Comparison of ENCODE assay signal across 22 cellular contexts in genomic region chr2:160305081-160305750, GRCh38.
DNase-seq lines count a peak whose midpoint lies in the region; ATAC-seq and TF ChIP-seq lines count a peak whose summit lies in the region.
"Had no signal": no experiment of that assay in that cellular context is flagged by ENCODE, and none has a peak within 500 bp of the region (broad histone marks: within the 10 kb centered on the region; RNA-seq: fewer than 3 reads in every experiment).

No MANE protein-coding gene starts in this region.

- TF ChIP-seq CTCF in epithelial cell of esophagus (IDR thresholded peaks at IDR 0.05; ENCODE audit: insufficient read depth, low read depth, low read length, missing control alignments), result no peak
- no peak for TF ChIP-seq CTCF in heart left ventricle (IDR thresholded peaks at IDR 0.05)

- peaks cover 0 to 88% (median 39%) of the 10 kb centered on the region in 9 donors for H3K36me3 ChIP-seq in heart left ventricle

- intact Hi-C loops in heart left ventricle (cut with DNase I), result loop anchor here in 1 of 10 donors (5.0 kb wide), 1 partner anchor 33 kb away; no protein-coding TSS in a partner anchor

- no peaks in the 10 kb centered on the region for H3K27me3 ChIP-seq in heart left ventricle
- H3K27me3 ChIP-seq: left lung, right lobe of liver, upper lobe of right lung had no signal

- no peak for ATAC-seq in GM18868 (IDR thresholded peaks at IDR 0.05; ENCODE audit: unreplicated experiment)
- ATAC-seq in heart left ventricle, result no peak
- ATAC-seq: left lung, right lobe of liver, upper lobe of right lung had no signal

- no peaks in the 10 kb centered on the region for H3K9me3 ChIP-seq in heart left ventricle
- H3K9me3 ChIP-seq: left lung, right lobe of liver, upper lobe of right lung had no signal

- 86 to 92% (median 89%) methylated on average over 4 of the region's 4 CpGs for WGBS in heart left ventricle, 4 donors

- H3K27ac ChIP-seq in heart left ventricle, result no peak overlapping the region
- H3K27ac ChIP-seq: right lobe of liver, upper lobe of right lung had no signal

- H3K4me1 ChIP-seq in heart left ventricle, result peaks cover 4 to 82% (median 57%) of the 10 kb centered on the region in 12 donors
- H3K4me1 ChIP-seq: right lobe of liver had no signal

- DNase-seq in EH (ENCODE audit: low read depth), result peak; percentile 73
- peak; percentile 80 for DNase-seq in RPMI7951 (ENCODE audit: low read depth)
- DNase-seq in epithelial cell of esophagus (ENCODE audit: low read depth), result peak; percentile 87
- peak; percentile 22 for DNase-seq in kidney glomerular epithelial cell (lab: John Stamatoyannopoulos, UW)
- DNase-seq in NCI-H2171 treated with DMSO at 0.1 percent for 48 hours (lab: John Stamatoyannopoulos, UW), result no peak
- DNase-seq in NK-92 treated with Interleukin-12 subunit alpha and Interleukin-12 subunit beta, amount 100 ng/mL, for 24 hours (lab: John Stamatoyannopoulos, UW), result no peak
- no peak for DNase-seq in heart left ventricle
- DNase-seq: activated B cell treated with CpG ODN at 0.5 μM for 24 hours; activated CD8-positive, alpha-beta memory T cell treated with anti-CD3 and anti-CD28 coated beads for 24 hours; activated naive CD8-positive, alpha-beta T cell treated with anti-CD3 and anti-CD28 coated beads, Interleukin-2, amount 10 ng/mL, durations not matched to agents 7 days and 5 days; CD4-positive, alpha-beta memory T cell; foreskin melanocyte; left lung; MV-4-11; NCI-H2029; NCI-H510A treated with DMSO at 0.1 percent for 48 hours; nucleus accumbens; right lobe of liver; SIG-M5; stimulated activated CD4-positive, alpha-beta T cell treated with anti-CD3 and anti-CD28 coated beads, Interleukin-1b, Interleukin-23, amount 100 ng/mL, for 48 hours; upper lobe of right lung had no signal

- H3K4me3 ChIP-seq in epithelial cell of esophagus (ENCODE audit: low read length) (no peak overlapping the region), heart left ventricle (no peak overlapping the region)
- H3K4me3 ChIP-seq: left lung, right lobe of liver, upper lobe of right lung had no signal

- TF ChIP-seq POLR2A in heart left ventricle (IDR thresholded peaks at IDR 0.05), result no peak

Comparison
In these comparisons a context has a peak if more than half of its experiments do, and no peak if none do; other contexts are left out.
1. DNase-seq: peak in EH (single experiment), RPMI7951 (single experiment), epithelial cell of esophagus (single experiment) and kidney glomerular epithelial cell (single experiment); none in NCI-H2171 treated with DMSO at 0.1 percent for 48 hours (single experiment), NK-92 treated with Interleukin-12 subunit alpha and Interleukin-12 subunit beta, amount 100 ng/mL, for 24 hours (single experiment) and heart left ventricle (0 of 5).